ENCODE assay signal across 1 cellular context in the genomic region with DNA sequence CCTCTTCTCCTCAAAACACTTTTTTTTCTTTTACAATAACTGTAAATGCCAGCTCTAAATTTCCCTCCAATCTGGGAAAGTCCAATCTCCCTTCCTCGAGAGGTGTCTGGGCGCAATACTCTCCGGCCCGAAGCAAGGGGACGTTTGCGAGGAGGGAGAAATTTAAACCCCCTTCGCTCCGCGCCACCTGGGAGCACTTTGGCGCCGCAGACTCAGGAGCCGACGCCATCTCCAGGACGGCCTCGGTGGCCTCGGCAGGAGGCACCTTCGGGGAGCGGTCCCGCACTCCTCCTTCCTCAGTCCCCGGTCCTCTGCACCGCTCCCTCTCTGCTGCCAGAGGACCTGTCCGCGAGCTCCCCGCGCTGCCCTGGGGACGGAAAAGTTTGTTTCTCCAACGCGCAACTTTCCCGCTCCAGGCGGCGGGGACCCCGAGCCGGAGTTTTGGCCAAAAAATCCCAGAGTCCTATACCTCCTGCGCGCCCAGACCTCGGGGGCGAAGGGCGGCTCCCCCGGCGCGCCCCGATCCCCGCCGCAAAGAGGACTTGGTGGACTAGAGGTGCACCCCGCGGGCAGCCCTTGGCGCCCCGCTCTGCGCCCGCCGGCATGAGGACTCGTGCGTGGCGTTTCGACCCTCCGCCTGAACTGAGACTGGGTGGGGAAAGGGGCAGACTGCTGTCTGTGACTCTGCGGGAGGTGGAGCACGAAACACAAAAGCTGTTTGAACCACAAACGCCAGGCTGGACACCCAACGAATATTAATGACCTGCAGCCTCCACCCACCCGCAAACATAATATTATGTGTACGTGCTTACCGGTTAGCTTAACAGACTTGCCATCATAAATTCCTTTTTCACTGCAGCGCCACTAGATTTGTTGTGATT.
TF ChIP-seq lines count a peak whose summit lies in the region.

No MANE protein-coding gene starts in this region.

TF ChIP-seq in IMR-90, 13 proteins besides CTCF, POLR2A, EP300 and RAD21 (continued from another document):
- TF ChIP-seq SMC3 (IDR thresholded peaks at IDR 0.05; ENCODE audit: low read depth, low read length): no peak
- no peak for TF ChIP-seq CEBPB (IDR thresholded peaks at IDR 0.05; ENCODE audit: low read depth, low read length)
- TF ChIP-seq, protein P1, sequence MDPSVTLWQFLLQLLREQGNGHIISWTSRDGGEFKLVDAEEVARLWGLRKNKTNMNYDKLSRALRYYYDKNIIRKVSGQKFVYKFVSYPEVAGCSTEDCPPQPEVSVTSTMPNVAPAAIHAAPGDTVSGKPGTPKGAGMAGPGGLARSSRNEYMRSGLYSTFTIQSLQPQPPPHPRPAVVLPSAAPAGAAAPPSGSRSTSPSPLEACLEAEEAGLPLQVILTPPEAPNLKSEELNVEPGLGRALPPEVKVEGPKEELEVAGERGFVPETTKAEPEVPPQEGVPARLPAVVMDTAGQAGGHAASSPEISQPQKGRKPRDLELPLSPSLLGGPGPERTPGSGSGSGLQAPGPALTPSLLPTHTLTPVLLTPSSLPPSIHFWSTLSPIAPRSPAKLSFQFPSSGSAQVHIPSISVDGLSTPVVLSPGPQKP (IDR thresholded peaks at IDR 0.05; ENCODE audit: borderline replicate concordance, low read depth, low read length): no peak
TF ChIP-seq in IMR-90: peak in this region for 0.
